In the genomic region with DNA sequence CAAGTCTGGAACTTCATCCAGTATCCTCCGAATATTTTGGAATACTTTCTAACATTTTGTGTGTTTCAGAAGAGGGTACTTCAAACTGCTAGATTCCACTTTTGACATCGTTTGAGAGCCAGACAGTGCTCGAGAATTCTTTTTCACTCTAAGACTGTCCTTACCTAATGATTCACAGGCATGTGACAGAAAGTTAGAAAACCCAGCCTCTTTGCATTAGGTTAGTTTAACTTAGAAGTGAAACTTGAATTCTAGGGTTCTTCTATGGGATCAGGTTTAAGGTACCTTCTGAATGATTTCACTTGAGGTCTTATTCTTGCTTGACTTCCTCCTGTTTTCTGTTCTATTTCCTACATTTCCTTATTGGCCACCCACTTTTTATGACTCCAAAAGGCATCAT, we compare ENCODE assay signal across 20 cellular contexts.
DNase-seq lines count a peak whose midpoint lies in the region; ATAC-seq and TF ChIP-seq lines count a peak whose summit lies in the region.
"Had no signal": no experiment of that assay in that cellular context is flagged by ENCODE, and none has a peak within 500 bp of the region (broad histone marks: within the 10 kb centered on the region; RNA-seq: fewer than 3 reads in every experiment).

No MANE protein-coding gene starts in this region.

- H3K18ac ChIP-seq in neuronal stem cell (ENCODE audit: low read length), result no peak overlapping the region

- H2AFZ ChIP-seq in MM.1S (ENCODE audit: low read length) (no peak overlapping the region), neuronal stem cell (ENCODE audit: low read length) (peak overlapping the region; percentile 17)
- H2AFZ ChIP-seq: GM23248 had no signal

- no peak overlapping the region for H3K14ac ChIP-seq in neuronal stem cell (ENCODE audit: low read length)

- H3K9me3 ChIP-seq in MM.1S (replicated peaks; ENCODE audit: insufficient read depth, low read length) (no peaks in the 10 kb centered on the region), neuronal stem cell (replicated peaks in 1 of 2; ENCODE audit: control insufficient read depth in 2 of 2, insufficient read depth in 1 of 2, low read depth in 1 of 2, low read length in 2 of 2) (no peaks in the 10 kb centered on the region)
- H3K9me3 ChIP-seq: A549, Caco-2, HAP-1 had no signal

- no peak for TF ChIP-seq CTCF in MM.1S (IDR thresholded peaks at IDR 0.05; ENCODE audit: low read length)

- no peak overlapping the region for H4K91ac ChIP-seq in neuronal stem cell (ENCODE audit: low read depth, low read length, poor library complexity)

- no peaks in the 10 kb centered on the region for H4K20me1 ChIP-seq in MM.1S (ENCODE audit: insufficient read depth, low read length)

- no peak for TF ChIP-seq POLR2A in GM18505 (IDR thresholded peaks at IDR 0.05; ENCODE audit: borderline replicate concordance, extremely low read depth, insufficient read depth, insufficient read length)

- H3K27ac ChIP-seq in MM.1S (ENCODE audit: low read length), result no peak overlapping the region
- no peak overlapping the region for H3K27ac ChIP-seq in neuronal stem cell (replicated peaks; ENCODE audit: low read length)
- H3K27ac ChIP-seq: 22Rv1, A549, C4-2B, GM23248, HL-60, KMS-11 had no signal

- ATAC-seq in GM18861 (IDR thresholded peaks at IDR 0.05; ENCODE audit: unreplicated experiment) (peak; percentile 70), HG02938 (IDR thresholded peaks at IDR 0.05; ENCODE audit: unreplicated experiment) (peak; percentile 69), GM18505 (IDR thresholded peaks at IDR 0.05; ENCODE audit: unreplicated experiment) (no peak)
- ATAC-seq in stimulated activated naive CD8-positive, alpha-beta T cell treated with anti-CD3 and anti-CD28 coated beads, Interleukin-15, amount 100 ng/mL, for 72 hours, result no peak
- ATAC-seq: A549 had no signal

- H3K4me2 ChIP-seq in MM.1S (ENCODE audit: low read depth, low read length) (peak overlapping the region; percentile 16), neuronal stem cell (ENCODE audit: insufficient read depth, low read length, poor library complexity, severe bottlenecking) (no peak overlapping the region)
- H3K4me2 ChIP-seq: A549, KMS-11 had no signal

- no peak overlapping the region for H2BK5ac ChIP-seq in neuronal stem cell (ENCODE audit: low read length)

- H3K4me3 Mint-ChIP-seq in stimulated activated naive CD8-positive, alpha-beta T cell treated with anti-CD3 and anti-CD28 coated beads, Interleukin-15, amount 100 ng/mL, for 72 hours, result no peak overlapping the region
- H3K4me3 Mint-ChIP-seq: CD4-positive, alpha-beta T cell had no signal

- H3K27me3 ChIP-seq in MM.1S (replicated peaks; ENCODE audit: insufficient read depth, low read length) (no peaks in the 10 kb centered on the region), neuronal stem cell (ENCODE audit: control insufficient read depth in 3 of 3, insufficient read depth in 3 of 3, low read depth in 1 of 3, low read length in 3 of 3) (no peaks in the 10 kb centered on the region)

- H2BK15ac ChIP-seq in neuronal stem cell (ENCODE audit: low read length), result no peak overlapping the region

- H3K79me1 ChIP-seq in neuronal stem cell (ENCODE audit: low read depth, low read length), result no peaks in the 10 kb centered on the region

- no peak overlapping the region for H2BK120ac ChIP-seq in neuronal stem cell (ENCODE audit: low read depth, low read length)

- H3K4me1 ChIP-seq in MM.1S (ENCODE audit: low read length) (no peaks in the 10 kb centered on the region), neuronal stem cell (ENCODE audit: control insufficient read depth in 2 of 2, insufficient read depth in 1 of 2, low read depth in 1 of 2, low read length in 2 of 2) (no peaks in the 10 kb centered on the region)
- H3K4me1 ChIP-seq: A549, Caco-2 had no signal

- H3K4me1 Mint-ChIP-seq in stimulated activated naive CD8-positive, alpha-beta T cell treated with anti-CD3 and anti-CD28 coated beads, Interleukin-15, amount 100 ng/mL, for 72 hours, result no peaks in the 10 kb centered on the region

- H2BK12ac ChIP-seq in neuronal stem cell (ENCODE audit: low read length), result no peak overlapping the region

- WGBS in neuronal stem cell (ENCODE audit: extremely low coverage in 2 of 2, insufficient read length in 2 of 2, insufficient replicate concordance in 1 of 2), 2 donors, result no CpG with 5 or more reads among the region's 3 CpGs

- DNase-seq in MM.1S (peak; percentile 22), neuronal stem cell (ENCODE audit: low spot score) (no peak), NCI-H2196 treated with DMSO at 0.1 percent for 48 hours (lab: John Stamatoyannopoulos, UW; ENCODE audit: unreplicated experiment) (no peak)
- no peak for DNase-seq in stimulated activated naive CD8-positive, alpha-beta T cell treated with anti-CD3 and anti-CD28 coated beads, Interleukin-15, amount 100 ng/mL, for 72 hours
- DNase-seq: AML-193; Caco-2; CD4-positive, alpha-beta T cell; DMS153; DMS79; GDM1; GM23248 had no signal

- H3K36me3 ChIP-seq in MM.1S (replicated peaks; ENCODE audit: insufficient read depth, low read length), result no peaks in the 10 kb centered on the region
- no peaks in the 10 kb centered on the region for H3K36me3 ChIP-seq in neuronal stem cell (replicated peaks in 1 of 2; ENCODE audit: control insufficient read depth in 2 of 2, insufficient read depth in 2 of 2, low read length in 2 of 2)
- H3K36me3 ChIP-seq: HAP-1 had no signal

- no peaks in the 10 kb centered on the region for H3K27me3 Mint-ChIP-seq in stimulated activated naive CD8-positive, alpha-beta T cell treated with anti-CD3 and anti-CD28 coated beads, Interleukin-15, amount 100 ng/mL, for 72 hours
- H3K27me3 Mint-ChIP-seq: CD4-positive, alpha-beta T cell had no signal

- H3F3A ChIP-seq in MM.1S (ENCODE audit: insufficient read depth, low read length), result no peaks in the 10 kb centered on the region

- no peak overlapping the region for H3K4ac ChIP-seq in neuronal stem cell (ENCODE audit: low read length)

- H3K9ac ChIP-seq in MM.1S (ENCODE audit: low read length), result no peak overlapping the region
- no peak overlapping the region for H3K9ac ChIP-seq in neuronal stem cell (ENCODE audit: low read depth, low read length, poor library complexity)
- H3K9ac ChIP-seq: GM23248, KMS-11 had no signal

- no peak overlapping the region for H2AK5ac ChIP-seq in neuronal stem cell (ENCODE audit: low read depth, low read length)

- H3K79me2 ChIP-seq in MM.1S (ENCODE audit: low read length), result no peaks in the 10 kb centered on the region

- no peak overlapping the region for H3K4me3 ChIP-seq in MM.1S (ENCODE audit: low read length)
- no peak overlapping the region for H3K4me3 ChIP-seq in neuronal stem cell (ENCODE audit: low read length in 2 of 2)
- H3K4me3 ChIP-seq: A549, GM23248, HAP-1 had no signal

- H4K8ac ChIP-seq in neuronal stem cell (ENCODE audit: low read depth, low read length), result no peak overlapping the region

- no peak overlapping the region for H3K23ac ChIP-seq in neuronal stem cell (ENCODE audit: low read depth, low read length, poor library complexity)

- H3K27ac Mint-ChIP-seq in stimulated activated naive CD8-positive, alpha-beta T cell treated with anti-CD3 and anti-CD28 coated beads, Interleukin-15, amount 100 ng/mL, for 72 hours, result no peak overlapping the region
- H3K27ac Mint-ChIP-seq: CD4-positive, alpha-beta T cell had no signal

- no peaks in the 10 kb centered on the region for H3K9me2 ChIP-seq in MM.1S (replicated peaks; ENCODE audit: insufficient read depth, low read length)

- no peaks in the 10 kb centered on the region for H3K9me3 Mint-ChIP-seq in stimulated activated naive CD8-positive, alpha-beta T cell treated with anti-CD3 and anti-CD28 coated beads, Interleukin-15, amount 100 ng/mL, for 72 hours
- H3K9me3 Mint-ChIP-seq: CD4-positive, alpha-beta T cell had no signal

Comparison
In these comparisons a context has a peak if more than half of its experiments do, and no peak if none do; other contexts are left out.
1. ATAC-seq: peak in GM18861 (single experiment) and HG02938 (single experiment); none in stimulated activated naive CD8-positive, alpha-beta T cell treated with anti-CD3 and anti-CD28 coated beads, Interleukin-15, amount 100 ng/mL, for 72 hours (single experiment) and GM18505 (single experiment).